In genomic region chr2:172195836-172196376, GRCh38 we compare ENCODE assay signal across 18 cellular contexts.
A peak's percentile ranks its signal among the peaks of the same experiment; 100 is the strongest.
DNase-seq lines count a peak whose midpoint lies in the region; ATAC-seq and TF ChIP-seq lines count a peak whose summit lies in the region.
"Had no signal": no experiment of that assay in that cellular context is flagged by ENCODE, and none has a peak within 500 bp of the region (broad histone marks: within the 10 kb centered on the region; RNA-seq: fewer than 3 reads in every experiment).

No MANE protein-coding gene starts in this region.

- no peaks in the 10 kb centered on the region for H3K36me3 ChIP-seq in breast epithelium

- H3K9me3 Mint-ChIP-seq in MCF 10A (ENCODE audit: unreplicated experiment): peaks cover 15% of the 10 kb centered on the region
- H3K9me3 Mint-ChIP-seq in endothelial cell (ENCODE audit: unreplicated experiment): peaks cover 15% of the 10 kb centered on the region

- CTCF ChIA-PET in MCF 10A (lab: Yijun Ruan, JAX): interaction anchor here (0.5 to 2.3 kb wide), 7 partner anchors 18 to 270 kb away, joined by 3 to 6 read pairs (median 3); no protein-coding TSS in a partner anchor

- TF ChIP-seq CTCF in MCF 10A (IDR thresholded peaks at IDR 0.05; ENCODE audit: unreplicated experiment) (no peak), breast epithelium (IDR thresholded peaks at IDR 0.05) (no peak), epithelial cell of esophagus (IDR thresholded peaks at IDR 0.05; ENCODE audit: insufficient read depth, low read depth, low read length, missing control alignments) (no peak), endothelial cell (IDR thresholded peaks at IDR 0.05; ENCODE audit: unreplicated experiment) (no peak)

- POLR2A ChIA-PET in MCF 10A (lab: Yijun Ruan, JAX): interaction anchor here (0.6 to 5.1 kb wide), 24 partner anchors 13 to 763 kb away, joined by 3 to 155 read pairs (median 12); no protein-coding TSS in a partner anchor

- BruUV-seq in MCF 10A (replicated peaks; lab: Mats Ljungman, UMichigan): no TSS peak

- DNase-seq in MCF 10A (ENCODE audit: unreplicated experiment) (peak; percentile 87), breast epithelium (ENCODE audit: low spot score in 2 of 2) (no peak), epithelial cell of esophagus (ENCODE audit: low read depth) (peak; percentile 94), endothelial cell (ENCODE audit: low spot score) (no peak)
- DNase-seq: MV-4-11, NCI-H1417 treated with DMSO at 0.1 percent for 48 hours, NCI-H2029, NCI-H524, OCI-M1, SK-N-SH had no signal

- H3K27me3 ChIP-seq in breast epithelium: no peaks in the 10 kb centered on the region
- H3K27me3 ChIP-seq: BLaER1 treated with 17β-estradiol and CSF1 and Interleukin-3, amounts not matched to agents 10 nM and 100 nM had no signal

- H3K27ac ChIP-seq in breast epithelium (no peak overlapping the region), skin epidermis (peak overlapping the region in 11 of 21 experiments; percentile 2 to 82 (median 55))
- H3K27ac ChIP-seq: 22Rv1; BLaER1 treated with 17β-estradiol and CSF1 and Interleukin-3, amounts not matched to agents 10 nM and 100 nM had no signal

- H3K27ac Mint-ChIP-seq in MCF 10A (ENCODE audit: low read depth, unreplicated experiment): peak overlapping the region; percentile 96
- no peak overlapping the region for H3K27ac Mint-ChIP-seq in endothelial cell (ENCODE audit: unreplicated experiment)

- H3K9me3 ChIP-seq in breast epithelium: peaks cover 14 to 25% of the 10 kb centered on the region in 2 donors

- TF ChIP-seq POLR2A in breast epithelium (IDR thresholded peaks at IDR 0.05): no peak

- H3K4me3 ChIP-seq in breast epithelium (no peak overlapping the region), epithelial cell of esophagus (ENCODE audit: low read length) (no peak overlapping the region), skin epidermis (no peak overlapping the region)
- H3K4me3 ChIP-seq: BLaER1 treated with 17β-estradiol and CSF1 and Interleukin-3, amounts not matched to agents 10 nM and 100 nM had no signal

- H3K4me1 ChIP-seq in breast epithelium: no peaks in the 10 kb centered on the region

- H3K4me3 Mint-ChIP-seq in MCF 10A (ENCODE audit: unreplicated experiment) (peak overlapping the region; percentile 46), endothelial cell (ENCODE audit: unreplicated experiment) (no peak overlapping the region)

- intact Hi-C loops in MCF 10A (cut with micrococcal nuclease): loop anchor here (2.0 kb wide), 2 partner anchors 13 to 57 kb away; no protein-coding TSS in a partner anchor
- intact Hi-C loops in breast epithelium (cut with DNase I; ENCODE audit: low total_unique reads): no loop called here

- H3K27me3 Mint-ChIP-seq in MCF 10A (ENCODE audit: insufficient read depth, unreplicated experiment) (no peaks in the 10 kb centered on the region), endothelial cell (ENCODE audit: unreplicated experiment) (peaks cover 2% of the 10 kb centered on the region)

- H3K4me1 Mint-ChIP-seq in MCF 10A (ENCODE audit: insufficient read depth, unreplicated experiment) (peaks cover 27% of the 10 kb centered on the region), endothelial cell (ENCODE audit: unreplicated experiment) (no peaks in the 10 kb centered on the region)
- H3K4me1 Mint-ChIP-seq: IgD-negative memory B cell had no signal

- H3K36me3 Mint-ChIP-seq in MCF 10A (ENCODE audit: insufficient read depth, unreplicated experiment): peaks cover 14% of the 10 kb centered on the region
- H3K36me3 Mint-ChIP-seq in endothelial cell (ENCODE audit: low read depth, unreplicated experiment): peaks cover 25% of the 10 kb centered on the region
- H3K36me3 Mint-ChIP-seq: IgD-negative memory B cell had no signal

- ATAC-seq in HG03196 (IDR thresholded peaks at IDR 0.05; ENCODE audit: unreplicated experiment): no peak
- no peak for ATAC-seq in GM21825 (IDR thresholded peaks at IDR 0.05; ENCODE audit: unreplicated experiment)
- no peak for ATAC-seq in GM18519 (IDR thresholded peaks at IDR 0.05; ENCODE audit: low FRiP score, unreplicated experiment)
- ATAC-seq: Right ventricle myocardium inferior had no signal

Comparison
In these comparisons a context has a peak if more than half of its experiments do, and no peak if none do; other contexts are left out.
1. DNase-seq: peak in MCF 10A (single experiment) and epithelial cell of esophagus (single experiment); none in breast epithelium (0 of 2) and endothelial cell (single experiment).
2. H3K27ac ChIP-seq: peak in skin epidermis (11 of 21); none in breast epithelium (0 of 2).